In the genomic region with DNA sequence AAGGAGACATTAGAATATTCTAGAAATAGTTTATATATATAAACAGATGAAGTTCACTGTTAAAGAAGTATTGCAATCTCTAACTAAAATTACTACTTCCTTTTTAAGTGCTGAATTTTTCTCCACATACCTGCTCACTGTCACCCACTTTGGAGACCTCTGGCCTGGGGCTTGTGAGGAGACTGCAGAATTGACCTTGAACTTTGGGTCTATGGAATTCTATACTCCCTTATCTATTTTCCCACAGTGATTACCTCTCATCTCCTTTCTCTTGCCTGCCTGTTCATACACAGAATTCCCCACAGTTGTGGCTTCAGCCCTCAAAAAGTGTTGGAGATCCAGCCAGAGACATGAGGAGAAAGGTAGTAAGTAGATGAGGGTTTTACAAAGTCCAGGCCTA, we compare ENCODE assay signal across 14 cellular contexts. TPM values are rescaled to one million over a fixed set of nuclear protein-coding genes. Genes with fewer than 3 reads are reported as not detected.
DNase-seq lines count a peak whose midpoint lies in the region; ATAC-seq and TF ChIP-seq lines count a peak whose summit lies in the region.
"Had no signal": no experiment of that assay in that cellular context is flagged by ENCODE, and none has a peak within 500 bp of the region (broad histone marks: within the 10 kb centered on the region; RNA-seq: fewer than 3 reads in every experiment).

No MANE protein-coding gene starts in this region.

- intact Hi-C loops in natural killer cell (cut with micrococcal nuclease) = no loop called here

- no peak for ATAC-seq in natural killer cell
- no peak for ATAC-seq in natural killer cell treated with Interleukin-12 subunit alpha and Interleukin-12 subunit beta and Interleukin-15 and Interleukin-18, amount 100 ng/mL, for 72 hours
- no peak for ATAC-seq in WTC11
- no peak for ATAC-seq in memory B cell (ENCODE audit: low read depth)
- ATAC-seq in GM18873 (IDR thresholded peaks at IDR 0.05; ENCODE audit: low FRiP score, unreplicated experiment) = no peak

- peaks cover 25% of the 10 kb centered on the region for H3K36me3 Mint-ChIP-seq in natural killer cell
- peaks cover 53% of the 10 kb centered on the region for H3K36me3 Mint-ChIP-seq in natural killer cell treated with Interleukin-12 subunit alpha and Interleukin-12 subunit beta and Interleukin-15 and Interleukin-18, amount 100 ng/mL, for 72 hours
- H3K36me3 Mint-ChIP-seq in WTC11 = peaks cover 87% of the 10 kb centered on the region
- H3K36me3 Mint-ChIP-seq in memory B cell = peaks cover 45% of the 10 kb centered on the region

- peaks cover 10 to 11% of the 10 kb centered on the region in 2 donors for H3K4me1 Mint-ChIP-seq in natural killer cell
- peaks cover 0 to 10% of the 10 kb centered on the region in 2 donors for H3K4me1 Mint-ChIP-seq in natural killer cell treated with Interleukin-12 subunit alpha and Interleukin-12 subunit beta and Interleukin-15 and Interleukin-18, amount 100 ng/mL, for 72 hours (ENCODE audit: low read depth in 2 of 2)
- H3K4me1 Mint-ChIP-seq in WTC11 = no peaks in the 10 kb centered on the region
- no peaks in the 10 kb centered on the region for H3K4me1 Mint-ChIP-seq in memory B cell

- POLR2A ChIA-PET in WTC11 (lab: Charles Lee) = interaction anchor here (1.1 kb wide), 1 partner anchor 88 kb away, joined by 4 read pairs; no protein-coding TSS in a partner anchor

- no peaks in the 10 kb centered on the region for H3K27me3 Mint-ChIP-seq in natural killer cell (ENCODE audit: low read depth in 2 of 2)
- no peaks in the 10 kb centered on the region for H3K27me3 Mint-ChIP-seq in natural killer cell treated with Interleukin-12 subunit alpha and Interleukin-12 subunit beta and Interleukin-15 and Interleukin-18, amount 100 ng/mL, for 72 hours
- H3K27me3 Mint-ChIP-seq in WTC11 (ENCODE audit: low read depth) = no peaks in the 10 kb centered on the region
- H3K27me3 Mint-ChIP-seq in memory B cell = no peaks in the 10 kb centered on the region

- CTCF ChIA-PET in WTC11 (lab: Charles Lee) = no interaction called here

- DNase-seq in natural killer cell = no peak
- DNase-seq in natural killer cell treated with Interleukin-12 subunit alpha and Interleukin-12 subunit beta and Interleukin-15 and Interleukin-18, amount 100 ng/mL, for 72 hours (ENCODE audit: low spot score) = no peak
- DNase-seq in WTC11 (ENCODE audit: low spot score) = no peak
- no peak for DNase-seq in memory B cell (ENCODE audit: low spot score in 2 of 2)
- DNase-seq in AML-193 (lab: John Stamatoyannopoulos, UW) = no peak
- no peak for DNase-seq in OCI-M1 (lab: John Stamatoyannopoulos, UW)
- DNase-seq: MG63, NCI-H1105, NCI-H187 treated with DMSO at 0.1 percent for 48 hours, NCI-H2171 treated with DMSO at 0.1 percent for 48 hours, NCI-H82, SHP77 treated with DMSO at 0.1 percent for 48 hours had no signal

- H3K27ac Mint-ChIP-seq in natural killer cell = peak overlapping the region; percentile 27 to 61
- H3K27ac Mint-ChIP-seq in natural killer cell treated with Interleukin-12 subunit alpha and Interleukin-12 subunit beta and Interleukin-15 and Interleukin-18, amount 100 ng/mL, for 72 hours = peak overlapping the region in 1 of 2 donors; percentile 60
- 0 out of 2 replicates have a peak overlapping the region, but pooled peaks have one; percentile 26 for H3K27ac Mint-ChIP-seq in WTC11
- peak overlapping the region; percentile 62 for H3K27ac Mint-ChIP-seq in memory B cell

- H3K4me3 Mint-ChIP-seq in natural killer cell = no peak overlapping the region
- no peak overlapping the region for H3K4me3 Mint-ChIP-seq in natural killer cell treated with Interleukin-12 subunit alpha and Interleukin-12 subunit beta and Interleukin-15 and Interleukin-18, amount 100 ng/mL, for 72 hours
- H3K4me3 Mint-ChIP-seq in WTC11 = no peak overlapping the region
- no peak overlapping the region for H3K4me3 Mint-ChIP-seq in memory B cell

- TF ChIP-seq CTCF in natural killer cell (IDR thresholded peaks at IDR 0.05) (no peak), WTC11 (IDR thresholded peaks at IDR 0.05) (no peak)

- H3K9me3 Mint-ChIP-seq in natural killer cell = no peaks in the 10 kb centered on the region
- no peaks in the 10 kb centered on the region for H3K9me3 Mint-ChIP-seq in natural killer cell treated with Interleukin-12 subunit alpha and Interleukin-12 subunit beta and Interleukin-15 and Interleukin-18, amount 100 ng/mL, for 72 hours
- no peaks in the 10 kb centered on the region for H3K9me3 Mint-ChIP-seq in WTC11
- no peaks in the 10 kb centered on the region for H3K9me3 Mint-ChIP-seq in memory B cell

TF ChIP-seq in WTC11, 78 proteins besides CTCF, POLR2A, EP300 and RAD21:
- TF ChIP-seq, protein P1, sequence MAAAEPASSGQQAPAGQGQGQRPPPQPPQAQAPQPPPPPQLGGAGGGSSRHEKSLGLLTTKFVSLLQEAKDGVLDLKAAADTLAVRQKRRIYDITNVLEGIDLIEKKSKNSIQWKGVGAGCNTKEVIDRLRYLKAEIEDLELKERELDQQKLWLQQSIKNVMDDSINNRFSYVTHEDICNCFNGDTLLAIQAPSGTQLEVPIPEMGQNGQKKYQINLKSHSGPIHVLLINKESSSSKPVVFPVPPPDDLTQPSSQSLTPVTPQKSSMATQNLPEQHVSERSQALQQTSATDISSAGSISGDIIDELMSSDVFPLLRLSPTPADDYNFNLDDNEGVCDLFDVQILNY (CRISPR knock-in tag; IDR thresholded peaks at IDR 0.05) = no peak
- TF ChIP-seq OVOL2 (CRISPR knock-in tag; IDR thresholded peaks at IDR 0.05; ENCODE audit: borderline replicate concordance) (no peak), FOXP1 (CRISPR knock-in tag; IDR thresholded peaks at IDR 0.05; ENCODE audit: borderline replicate concordance) (no peak), TP53 (CRISPR knock-in tag; IDR thresholded peaks at IDR 0.05) (no peak), GABPB1 (CRISPR knock-in tag; IDR thresholded peaks at IDR 0.05) (no peak), ZNF263 (CRISPR knock-in tag; IDR thresholded peaks at IDR 0.05; ENCODE audit: low read depth) (no peak), FOXK1 (CRISPR knock-in tag; IDR thresholded peaks at IDR 0.05) (no peak), HMGA2 (CRISPR knock-in tag; IDR thresholded peaks at IDR 0.05) (no peak)
- TF ChIP-seq, protein P2, sequence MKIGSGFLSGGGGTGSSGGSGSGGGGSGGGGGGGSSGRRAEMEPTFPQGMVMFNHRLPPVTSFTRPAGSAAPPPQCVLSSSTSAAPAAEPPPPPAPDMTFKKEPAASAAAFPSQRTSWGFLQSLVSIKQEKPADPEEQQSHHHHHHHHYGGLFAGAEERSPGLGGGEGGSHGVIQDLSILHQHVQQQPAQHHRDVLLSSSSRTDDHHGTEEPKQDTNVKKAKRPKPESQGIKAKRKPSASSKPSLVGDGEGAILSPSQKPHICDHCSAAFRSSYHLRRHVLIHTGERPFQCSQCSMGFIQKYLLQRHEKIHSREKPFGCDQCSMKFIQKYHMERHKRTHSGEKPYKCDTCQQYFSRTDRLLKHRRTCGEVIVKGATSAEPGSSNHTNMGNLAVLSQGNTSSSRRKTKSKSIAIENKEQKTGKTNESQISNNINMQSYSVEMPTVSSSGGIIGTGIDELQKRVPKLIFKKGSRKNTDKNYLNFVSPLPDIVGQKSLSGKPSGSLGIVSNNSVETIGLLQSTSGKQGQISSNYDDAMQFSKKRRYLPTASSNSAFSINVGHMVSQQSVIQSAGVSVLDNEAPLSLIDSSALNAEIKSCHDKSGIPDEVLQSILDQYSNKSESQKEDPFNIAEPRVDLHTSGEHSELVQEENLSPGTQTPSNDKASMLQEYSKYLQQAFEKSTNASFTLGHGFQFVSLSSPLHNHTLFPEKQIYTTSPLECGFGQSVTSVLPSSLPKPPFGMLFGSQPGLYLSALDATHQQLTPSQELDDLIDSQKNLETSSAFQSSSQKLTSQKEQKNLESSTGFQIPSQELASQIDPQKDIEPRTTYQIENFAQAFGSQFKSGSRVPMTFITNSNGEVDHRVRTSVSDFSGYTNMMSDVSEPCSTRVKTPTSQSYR (CRISPR knock-in tag; IDR thresholded peaks at IDR 0.05) = no peak
TF ChIP-seq in WTC11: peak in this region for 0.

RNA-seq across cellular contexts. Expression of a gene that starts 45.4 kb away (rescaled TPM):
- total RNA-seq in natural killer cell (100 to 1,000 TPM; 103 to 117 (median 112) TPM), WTC11 (2021) (360 to 406 TPM (median 378 TPM) in 3 replicates)
- total RNA-seq in natural killer cell treated with Interleukin-12 subunit alpha and Interleukin-12 subunit beta and Interleukin-15 and Interleukin-18, amount 100 ng/mL, for 72 hours = 100 to 1,000 TPM; 193 to 369 TPM

RNA-seq across cellular contexts. Expression of a gene that starts 49.8 kb away (rescaled TPM):
- total RNA-seq in natural killer cell = 1 to 10 TPM in 2 of 3 donors, under 1 TPM in 1; 0.48 to 2.9 (median 1.4) TPM
- total RNA-seq in natural killer cell treated with Interleukin-12 subunit alpha and Interleukin-12 subunit beta and Interleukin-15 and Interleukin-18, amount 100 ng/mL, for 72 hours = not detected
- 3.9 to 6.0 TPM (median 5.5 TPM) in 3 replicates for total RNA-seq in WTC11 (2021)
- total RNA-seq: NCI-H460 had no signal

RNA-seq across cellular contexts. Expression of a gene that starts 57.8 kb away (rescaled TPM):
- total RNA-seq in natural killer cell (100 to 1,000 TPM; 115 to 128 (median 124) TPM), WTC11 (2021) (51.7 to 58.6 TPM (median 54.4 TPM) in 3 replicates)
- 10 to 100 TPM; 65.3 to 67.1 TPM for total RNA-seq in natural killer cell treated with Interleukin-12 subunit alpha and Interleukin-12 subunit beta and Interleukin-15 and Interleukin-18, amount 100 ng/mL, for 72 hours
